ENCODE assay signal across 30 cellular contexts in genomic region chr11:47907499-47907898, GRCh38. TPM values are rescaled to one million over a fixed set of nuclear protein-coding genes. Genes with fewer than 3 reads are reported as not detected.
DNase-seq lines count a peak whose midpoint lies in the region; ATAC-seq and TF ChIP-seq lines count a peak whose summit lies in the region.
"Had no signal": no experiment of that assay in that cellular context is flagged by ENCODE, and none has a peak within 500 bp of the region (broad histone marks: within the 10 kb centered on the region; RNA-seq: fewer than 3 reads in every experiment).

No MANE protein-coding gene starts in this region.

- H3K79me2 ChIP-seq in ACC112 (ENCODE audit: control insufficient read depth, insufficient read depth, low read length, unreplicated experiment), result no peaks in the 10 kb centered on the region
- H3K79me2 ChIP-seq in GM23248 (ENCODE audit: insufficient read depth), result no peaks in the 10 kb centered on the region

- in situ Hi-C loops in GM23248 (cut with MboI), result no loop called here
- in situ Hi-C loops in brain microvascular endothelial cell (cut with HindIII; ENCODE audit: low pct_ligation_motif_present, low sequenced_read_pairs), result no loop called here

- H3K4me2 ChIP-seq in GM23248 (ENCODE audit: unreplicated experiment), result no peak overlapping the region
- H3K4me2 ChIP-seq: BLaER1 treated with 17β-estradiol and CSF1 and Interleukin-3, amounts not matched to agents 10 nM and 100 nM; GM23338; smooth muscle cell had no signal

- no peaks in the 10 kb centered on the region for H3K9me3 ChIP-seq in GM23248 (ENCODE audit: low read depth)
- H3K9me3 ChIP-seq: A549, body of pancreas, Caco-2, colonic mucosa, testis, vagina had no signal

- H3K27ac ChIP-seq in ACC112 (ENCODE audit: low read depth, low read length) (peak overlapping the region; percentile 77), GM23248 (no peak overlapping the region), brain microvascular endothelial cell (peak overlapping the region; percentile 39)
- H3K27ac ChIP-seq: BLaER1 treated with 17β-estradiol and CSF1 and Interleukin-3, amounts not matched to agents 10 nM and 100 nM; colonic mucosa; testis; vagina had no signal

- no peaks in the 10 kb centered on the region for H3F3A ChIP-seq in GM23248 (ENCODE audit: insufficient read depth)

- H3K4me1 ChIP-seq in ACC112 (ENCODE audit: control insufficient read depth, insufficient read depth, low read length, unreplicated experiment) (peaks cover 12% of the 10 kb centered on the region), GM23248 (ENCODE audit: insufficient read depth) (no peaks in the 10 kb centered on the region)
- H3K4me1 ChIP-seq: colonic mucosa, testis, vagina had no signal

- H3K9me2 ChIP-seq in GM23248 (ENCODE audit: insufficient read depth), result no peaks in the 10 kb centered on the region

- no peaks in the 10 kb centered on the region for H3K36me3 ChIP-seq in ACC112 (ENCODE audit: insufficient read depth, low read length)
- no peaks in the 10 kb centered on the region for H3K36me3 ChIP-seq in GM23248 (ENCODE audit: low read depth)
- H3K36me3 ChIP-seq in brain microvascular endothelial cell (replicated peaks), result no peaks in the 10 kb centered on the region
- H3K36me3 ChIP-seq: BLaER1 treated with 17β-estradiol and CSF1 and Interleukin-3, amounts not matched to agents 10 nM and 100 nM; colonic mucosa; vagina had no signal

- DNase-seq in GM23248 (peak; percentile 33), brain microvascular endothelial cell (peak; percentile 46), iris pigment epithelial cell (ENCODE audit: low read depth) (peak; percentile 86)
- no peak for DNase-seq in stimulated activated CD4-positive, alpha-beta T cell treated with anti-CD3 and anti-CD28 coated beads, Interleukin-2, amount 100 ng/mL, for 48 hours
- DNase-seq in activated CD8-positive, alpha-beta memory T cell treated with anti-CD3 and anti-CD28 coated beads for 24 hours, result no peak
- DNase-seq: activated CD4-positive, alpha-beta memory T cell treated with anti-CD3 and anti-CD28 coated beads, Interleukin-2, amount 10 ng/mL, durations not matched to agents 7 days and 5 days; activated effector memory CD4-positive, alpha-beta T cell treated with Interleukin-2 at 50 U/mL for 16 hours; activated naive CD8-positive, alpha-beta T cell treated with anti-CD3 and anti-CD28 coated beads, Interleukin-2, amount 10 ng/mL, durations not matched to agents 7 days and 5 days; activated T-cell treated with anti-CD3 and anti-CD28 coated beads for 4 hours; Caco-2; colonic mucosa; effector memory CD4-positive, alpha-beta T cell; erythroblast; kidney; mammary epithelial cell; MM.1S; NCI-H1436; stimulated activated CD4-positive, alpha-beta T cell treated with anti-CD3 and anti-CD28 coated beads, Interleukin-4, amount 100 ng/mL, for 1 hour; stimulated activated naive B cell treated with anti-CD40 and anti-IgM and Interleukin-4, amounts not matched to agents 10 μg/mL and 1 μg/mL and 100 μg/mL, for 72 hours; testis had no signal

- H3K27me3 ChIP-seq in ACC112 (ENCODE audit: insufficient read depth, low read length) (no peaks in the 10 kb centered on the region), GM23248 (replicated peaks; ENCODE audit: insufficient read depth) (no peaks in the 10 kb centered on the region), brain microvascular endothelial cell (replicated peaks) (no peaks in the 10 kb centered on the region)
- H3K27me3 ChIP-seq: BLaER1 treated with 17β-estradiol and CSF1 and Interleukin-3, amounts not matched to agents 10 nM and 100 nM; body of pancreas; colonic mucosa; testis; vagina had no signal

- no peak for TF ChIP-seq CTCF in brain microvascular endothelial cell (IDR thresholded peaks at IDR 0.05; ENCODE audit: low read depth, low read length, missing control alignments)

- no peaks in the 10 kb centered on the region for H4K20me1 ChIP-seq in GM23248 (ENCODE audit: insufficient read depth)
- H4K20me1 ChIP-seq: BLaER1 treated with 17β-estradiol and CSF1 and Interleukin-3, amounts not matched to agents 10 nM and 100 nM had no signal

- H3K4me3 ChIP-seq in ACC112 (ENCODE audit: low read depth, low read length) (no peak overlapping the region), GM23248 (no peak overlapping the region), brain microvascular endothelial cell (ENCODE audit: low read depth, low read length) (no peak overlapping the region)
- H3K4me3 ChIP-seq: A549; BLaER1 treated with 17β-estradiol and CSF1 and Interleukin-3, amounts not matched to agents 10 nM and 100 nM; body of pancreas; colonic mucosa; GM23338; K562; smooth muscle cell; testis; vagina had no signal

- WGBS in GM23248 (ENCODE audit: low coverage in 1 of 2, low lambda C conversion rate in 2 of 2, missing lambda C conversion rate in 2 of 2), 2 experiments, result 70 to 73% methylated on average over 5 of the region's 5 CpGs

- no peak overlapping the region for H3K9ac ChIP-seq in GM23248
- H3K9ac ChIP-seq: BLaER1 treated with 17β-estradiol and CSF1 and Interleukin-3, amounts not matched to agents 10 nM and 100 nM had no signal

- peak overlapping the region; percentile 61 for H2AFZ ChIP-seq in ACC112 (ENCODE audit: low read length, unreplicated experiment)
- no peak overlapping the region for H2AFZ ChIP-seq in GM23248
- H2AFZ ChIP-seq: GM23338 had no signal

- no peak for ATAC-seq in GM18502 (IDR thresholded peaks at IDR 0.05; ENCODE audit: poor library complexity, unreplicated experiment)
- no peak for ATAC-seq in HG02884 (IDR thresholded peaks at IDR 0.05; ENCODE audit: unreplicated experiment)
- ATAC-seq: A549, GM23338 had no signal

RNA-seq across cellular contexts. Expression of gene NUP160, which starts 59.3 kb away (rescaled TPM):
- total RNA-seq in GM23248 (2014; rRNA removed; shearing (Covaris generic)), result 21.0 and 23.1 TPM in 2 replicates
- 18.0 and 19.5 TPM in 2 replicates for polyA plus RNA-seq in GM23248 (2016; fragmentation: Nextera tagmentation; extraction: Ambion mirVana)

Comparison
In these comparisons a context has a peak if more than half of its experiments do, and no peak if none do; other contexts are left out.
1. DNase-seq: peak in GM23248 (single experiment), brain microvascular endothelial cell (single experiment) and iris pigment epithelial cell (single experiment); none in stimulated activated CD4-positive, alpha-beta T cell treated with anti-CD3 and anti-CD28 coated beads, Interleukin-2, amount 100 ng/mL, for 48 hours (0 of 2) and activated CD8-positive, alpha-beta memory T cell treated with anti-CD3 and anti-CD28 coated beads for 24 hours (single experiment).